ENCODE assay signal across 13 cellular contexts in the genomic region with DNA sequence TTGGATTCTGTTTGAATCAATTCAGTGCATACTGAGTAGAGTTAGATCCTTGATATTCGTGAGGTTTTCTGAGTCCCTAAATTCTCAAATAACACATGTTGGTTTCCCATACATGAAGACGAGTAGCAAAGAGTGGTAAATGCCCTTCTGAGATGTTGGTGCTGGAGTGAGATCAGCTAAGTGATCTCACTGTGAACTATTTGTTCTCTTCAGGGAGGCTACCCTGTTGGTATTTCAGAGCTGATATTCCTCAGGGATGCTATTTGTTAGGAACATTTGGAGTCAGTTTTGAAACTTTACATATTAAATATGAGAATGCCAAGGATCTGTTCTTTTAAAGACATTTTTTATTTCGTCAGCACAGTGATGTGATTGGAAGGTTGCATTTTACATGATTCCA. TPM values are rescaled to one million over a fixed set of nuclear protein-coding genes. Genes with fewer than 3 reads are reported as not detected.
A peak's percentile ranks its signal among the peaks of the same experiment; 100 is the strongest.
DNase-seq lines count a peak whose midpoint lies in the region; ATAC-seq, FAIRE-seq and TF ChIP-seq lines count a peak whose summit lies in the region.
"Had no signal": no experiment of that assay in that cellular context is flagged by ENCODE, and none has a peak within 500 bp of the region (broad histone marks: within the 10 kb centered on the region; RNA-seq: fewer than 3 reads in every experiment).

No MANE protein-coding gene starts in this region.

- H3K79me2 ChIP-seq in fibroblast of lung (ENCODE audit: control insufficient read depth, insufficient read depth, low read length): peaks cover 4% of the 10 kb centered on the region

- no peak for DNase-seq in A549 (ENCODE audit: low read depth in 1 of 2, low spot score in 1 of 2)
- no peak for DNase-seq in SJSA1 (ENCODE audit: low read depth in 1 of 2, low spot score in 2 of 2)
- DNase-seq in fibroblast of lung (ENCODE audit: low read depth in 2 of 2): no peak
- no peak for DNase-seq in osteocyte (ENCODE audit: extremely low spot score, unreplicated experiment)
- DNase-seq in activated CD8-positive, alpha-beta memory T cell treated with anti-CD3 and anti-CD28 coated beads, Interleukin-2, amount 50 U/mL, for 48 hours: no peak
- DNase-seq in GOT3 (lab: John Stamatoyannopoulos, UW): no peak
- no peak for DNase-seq in DMS 273 treated with DMSO at 0.1 percent for 48 hours (lab: John Stamatoyannopoulos, UW)
- DNase-seq: activated naive CD8-positive, alpha-beta T cell treated with anti-CD3 and anti-CD28 coated beads, Interleukin-2, amount 50 U/mL, for 24 hours; BE2C; NCI-H1092; NCI-H524 treated with DMSO at 0.1 percent for 48 hours had no signal

- H3K9me3 Mint-ChIP-seq in osteocyte (ENCODE audit: unreplicated experiment): no peaks in the 10 kb centered on the region
- H3K9me3 Mint-ChIP-seq: activated naive CD8-positive, alpha-beta T cell treated with anti-CD3 and anti-CD28 coated beads, Interleukin-2, amount 50 U/mL, for 24 hours; neural crest cell had no signal

- no peak for TF ChIP-seq RAD21 in A549 (conservative IDR thresholded peaks at IDR 0.05 in 1 of 2, IDR thresholded peaks at IDR 0.05 in 1 of 2)

- H3K27ac Mint-ChIP-seq in osteocyte (ENCODE audit: unreplicated experiment): peak overlapping the region; percentile 89

- FAIRE-seq in A549 (lab: Jason Lieb, UNC): no peak

- TF ChIP-seq POLR2A in A549 (IDR thresholded peaks at IDR 0.05; ENCODE audit: low read length): no peak

- H3K4me2 ChIP-seq in A549 (peak overlapping the region; percentile 60), fibroblast of lung (ENCODE audit: extremely low read depth, insufficient read depth, low read length) (peak overlapping the region; percentile 52)

- H3K4me1 Mint-ChIP-seq in osteocyte (ENCODE audit: unreplicated experiment): peaks cover 57% of the 10 kb centered on the region

- no peaks in the 10 kb centered on the region for H3K9me3 ChIP-seq in A549
- H3K9me3 ChIP-seq in SJSA1 (replicated peaks): no peaks in the 10 kb centered on the region
- H3K9me3 ChIP-seq in fibroblast of lung (ENCODE audit: control insufficient read depth, insufficient read depth, low read depth, low read length): no peaks in the 10 kb centered on the region
- H3K9me3 ChIP-seq: BE2C had no signal

- ATAC-seq in A549: no peak
- no peak for ATAC-seq in HG02840 (IDR thresholded peaks at IDR 0.05; ENCODE audit: low FRiP score, unreplicated experiment)

- H2AFZ ChIP-seq in fibroblast of lung (ENCODE audit: low read length): no peak overlapping the region

- no peak overlapping the region for H3K9ac ChIP-seq in fibroblast of lung (ENCODE audit: insufficient read depth, low read length)

- H3K27me3 ChIP-seq in SJSA1 (replicated peaks): no peaks in the 10 kb centered on the region
- H3K27me3 ChIP-seq in fibroblast of lung (ENCODE audit: control insufficient read depth, insufficient read depth, low read length): no peaks in the 10 kb centered on the region
- H3K27me3 ChIP-seq: BE2C had no signal

- no peak overlapping the region for H3K4me3 Mint-ChIP-seq in osteocyte (ENCODE audit: unreplicated experiment)
- H3K4me3 Mint-ChIP-seq: activated naive CD8-positive, alpha-beta T cell treated with anti-CD3 and anti-CD28 coated beads, Interleukin-2, amount 50 U/mL, for 24 hours; neural crest cell had no signal

- H3K4me3 ChIP-seq in A549: no peak overlapping the region
- H3K4me3 ChIP-seq in SJSA1: no peak overlapping the region
- no peak overlapping the region for H3K4me3 ChIP-seq in fibroblast of lung (replicated peaks in 1 of 4; ENCODE audit: control extremely low read depth in 1 of 4, insufficient read depth in 1 of 4, low read depth in 3 of 4, low read length in 4 of 4)

- peaks cover 13% of the 10 kb centered on the region for H3K36me3 Mint-ChIP-seq in osteocyte (ENCODE audit: unreplicated experiment)

- no peaks in the 10 kb centered on the region for H4K20me1 ChIP-seq in fibroblast of lung (ENCODE audit: control insufficient read depth, extremely low read depth, insufficient read depth, low read length)

- POLR2A ChIA-PET in A549 (lab: Yijun Ruan, JAX): no interaction called here

- H3K27ac ChIP-seq in A549 (peak overlapping the region; percentile 31 to 32; a peak in 2 of 6 replicates), SJSA1 (peak overlapping the region; percentile 31; the same call in 1 of the 2 replicates), fibroblast of lung (ENCODE audit: insufficient read depth, low read length) (peak overlapping the region; percentile 6)

- H3K4me1 ChIP-seq in A549: peaks cover 55% of the 10 kb centered on the region
- H3K4me1 ChIP-seq in SJSA1 (replicated peaks): peaks cover 32% of the 10 kb centered on the region
- H3K4me1 ChIP-seq in fibroblast of lung (ENCODE audit: control insufficient read depth, extremely low read depth, insufficient read depth, low read length): peaks cover 13% of the 10 kb centered on the region

- no peak for TF ChIP-seq EP300 in A549 (IDR thresholded peaks at IDR 0.05)

- WGBS in A549 (ENCODE audit: missing lambda C conversion rate): 62% methylated on average over 3 of the region's 3 CpGs

- no peak for TF ChIP-seq CTCF in A549 (IDR thresholded peaks at IDR 0.05)
- no peak for TF ChIP-seq CTCF in fibroblast of lung (conservative IDR thresholded peaks at IDR 0.05 in 1 of 2, IDR thresholded peaks at IDR 0.05 in 1 of 2; ENCODE audit: low read depth in 1 of 2, low read length in 2 of 2)
- no peak for TF ChIP-seq CTCF in osteocyte (IDR thresholded peaks at IDR 0.05)

- CTCF ChIA-PET in A549 (lab: Yijun Ruan, JAX): interaction anchor here (0.9 to 1.2 kb wide), 2 partner anchors 53 to 91 kb away, joined by 3 to 4 read pairs; no protein-coding TSS in a partner anchor

- H3K27me3 Mint-ChIP-seq in osteocyte (ENCODE audit: unreplicated experiment): no peaks in the 10 kb centered on the region
- H3K27me3 Mint-ChIP-seq: activated naive CD8-positive, alpha-beta T cell treated with anti-CD3 and anti-CD28 coated beads, Interleukin-2, amount 50 U/mL, for 24 hours had no signal

- no peaks in the 10 kb centered on the region for H3K36me3 ChIP-seq in SJSA1
- no peaks in the 10 kb centered on the region for H3K36me3 ChIP-seq in fibroblast of lung (ENCODE audit: control insufficient read depth, insufficient read depth, low read length)
- H3K36me3 ChIP-seq: BE2C had no signal

TF ChIP-seq in A549, 52 proteins besides CTCF, POLR2A, EP300 and RAD21 (continues in another document):
- TF ChIP-seq, protein P1, sequence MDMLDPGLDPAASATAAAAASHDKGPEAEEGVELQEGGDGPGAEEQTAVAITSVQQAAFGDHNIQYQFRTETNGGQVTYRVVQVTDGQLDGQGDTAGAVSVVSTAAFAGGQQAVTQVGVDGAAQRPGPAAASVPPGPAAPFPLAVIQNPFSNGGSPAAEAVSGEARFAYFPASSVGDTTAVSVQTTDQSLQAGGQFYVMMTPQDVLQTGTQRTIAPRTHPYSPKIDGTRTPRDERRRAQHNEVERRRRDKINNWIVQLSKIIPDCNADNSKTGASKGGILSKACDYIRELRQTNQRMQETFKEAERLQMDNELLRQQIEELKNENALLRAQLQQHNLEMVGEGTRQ (IDR thresholded peaks at IDR 0.05): no peak
- TF ChIP-seq, protein P2, sequence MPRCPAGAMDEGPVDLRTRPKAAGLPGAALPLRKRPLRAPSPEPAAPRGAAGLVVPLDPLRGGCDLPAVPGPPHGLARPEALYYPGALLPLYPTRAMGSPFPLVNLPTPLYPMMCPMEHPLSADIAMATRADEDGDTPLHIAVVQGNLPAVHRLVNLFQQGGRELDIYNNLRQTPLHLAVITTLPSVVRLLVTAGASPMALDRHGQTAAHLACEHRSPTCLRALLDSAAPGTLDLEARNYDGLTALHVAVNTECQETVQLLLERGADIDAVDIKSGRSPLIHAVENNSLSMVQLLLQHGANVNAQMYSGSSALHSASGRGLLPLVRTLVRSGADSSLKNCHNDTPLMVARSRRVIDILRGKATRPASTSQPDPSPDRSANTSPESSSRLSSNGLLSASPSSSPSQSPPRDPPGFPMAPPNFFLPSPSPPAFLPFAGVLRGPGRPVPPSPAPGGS (IDR thresholded peaks at IDR 0.05): no peak
- no peak for TF ChIP-seq SMC3 (IDR thresholded peaks at IDR 0.05)
- TF ChIP-seq FOXS1 (CRISPR knock-in tag; IDR thresholded peaks at IDR 0.05): no peak
- no peak for TF ChIP-seq ZFP36 (IDR thresholded peaks at IDR 0.05; ENCODE audit: borderline replicate concordance, partially characterized antibody)
- TF ChIP-seq FOSB (CRISPR knock-in tag; IDR thresholded peaks at IDR 0.05): no peak
- TF ChIP-seq, protein P3, sequence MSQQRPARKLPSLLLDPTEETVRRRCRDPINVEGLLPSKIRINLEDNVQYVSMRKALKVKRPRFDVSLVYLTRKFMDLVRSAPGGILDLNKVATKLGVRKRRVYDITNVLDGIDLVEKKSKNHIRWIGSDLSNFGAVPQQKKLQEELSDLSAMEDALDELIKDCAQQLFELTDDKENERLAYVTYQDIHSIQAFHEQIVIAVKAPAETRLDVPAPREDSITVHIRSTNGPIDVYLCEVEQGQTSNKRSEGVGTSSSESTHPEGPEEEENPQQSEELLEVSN (IDR thresholded peaks at IDR 0.05; ENCODE audit: borderline replicate concordance, low read depth): no peak
- TF ChIP-seq, protein P4, sequence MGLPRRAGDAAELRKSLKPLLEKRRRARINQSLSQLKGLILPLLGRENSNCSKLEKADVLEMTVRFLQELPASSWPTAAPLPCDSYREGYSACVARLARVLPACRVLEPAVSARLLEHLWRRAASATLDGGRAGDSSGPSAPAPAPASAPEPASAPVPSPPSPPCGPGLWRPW (IDR thresholded peaks at IDR 0.05): no peak
- no peak for TF ChIP-seq CEBPB (IDR thresholded peaks at IDR 0.05)
- no peak for TF ChIP-seq FOSL2 (IDR thresholded peaks at IDR 0.05)
- no peak for TF ChIP-seq FOSL2 (CRISPR knock-in tag; IDR thresholded peaks at IDR 0.05)
- TF ChIP-seq ZC3H11A (IDR thresholded peaks at IDR 0.05): no peak
- TF ChIP-seq, protein P5, sequence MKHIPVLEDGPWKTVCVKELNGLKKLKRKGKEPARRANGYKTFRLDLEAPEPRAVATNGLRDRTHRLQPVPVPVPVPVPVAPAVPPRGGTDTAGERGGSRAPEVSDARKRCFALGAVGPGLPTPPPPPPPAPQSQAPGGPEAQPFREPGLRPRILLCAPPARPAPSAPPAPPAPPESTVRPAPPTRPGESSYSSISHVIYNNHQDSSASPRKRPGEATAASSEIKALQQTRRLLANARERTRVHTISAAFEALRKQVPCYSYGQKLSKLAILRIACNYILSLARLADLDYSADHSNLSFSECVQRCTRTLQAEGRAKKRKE (CRISPR knock-in tag; IDR thresholded peaks at IDR 0.05; ENCODE audit: low read depth): no peak

RNA-seq across cellular contexts. Expression of a gene that starts 54.7 kb away (rescaled TPM):
- polyA plus RNA-seq in A549 (2011; rRNA removed): 7.0 and 7.9 TPM in 2 replicates
- polyA plus RNA-seq in A549 (2012; cell fraction: cytosol; rRNA removed): 2.3 and 3.3 TPM in 2 replicates
- 6.9 and 7.5 TPM in 2 replicates for polyA plus RNA-seq in A549 (2012; cell fraction: nucleus; rRNA removed)
- 4.3 to 4.5 TPM (median 4.5 TPM) in 3 replicates for polyA plus RNA-seq in A549 (2017; fragmentation: RNase III; extraction: RNeasy Plus Mini Kit Qiagen cat#74134 plus additional on column Dnase treatment)
- polyA minus RNA-seq in A549 (2011; rRNA and poly(A)+ RNA removed): 8.7 and 9.1 TPM in 2 replicates
- 5.9 and 6.4 TPM in 2 replicates for total RNA-seq in SJSA1 (2014; rRNA removed; shearing (Covaris generic))
- total RNA-seq in fibroblast of lung: 5.6 and 9.1 TPM in 2 replicates
- polyA plus RNA-seq in fibroblast of lung: 9.2 and 11.4 TPM in 2 replicates
- polyA plus RNA-seq in fibroblast of lung (2012): 7.2 and 9.7 TPM in 2 replicates
- 18.3 and 25.3 TPM in 2 replicates for polyA minus RNA-seq in fibroblast of lung (ENCODE audit: low replicate concordance)
- total RNA-seq in osteocyte: 30.6 and 31.2 TPM in 2 replicates
